Comparison of ENCODE assay signal across 1 cellular context in the genomic region with DNA sequence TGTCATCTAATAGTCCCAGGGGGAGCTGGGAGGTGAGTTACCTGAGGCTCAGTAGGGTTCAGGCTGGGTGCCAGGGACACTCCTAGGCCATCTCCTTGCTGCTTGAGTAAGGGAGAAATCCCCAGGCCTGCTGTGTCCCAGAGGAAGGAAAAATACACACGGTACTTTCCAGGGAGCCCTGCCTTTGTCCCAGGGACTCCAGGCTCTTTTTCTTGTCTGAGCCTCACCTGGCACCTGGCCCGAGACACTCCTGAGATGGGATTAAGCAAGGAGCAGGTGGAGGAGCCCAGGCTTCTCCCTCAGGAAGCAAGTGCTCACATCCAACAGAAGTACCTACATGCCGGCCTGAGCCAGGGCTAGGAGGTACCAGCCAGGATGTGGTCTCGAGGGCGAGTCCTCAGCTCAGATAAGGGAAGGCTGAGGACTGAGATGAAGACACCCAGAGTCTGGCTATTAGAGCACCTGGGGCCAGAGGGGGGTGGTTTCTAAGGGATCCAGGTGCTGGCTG.
TF ChIP-seq lines count a peak whose summit lies in the region.

No MANE protein-coding gene starts in this region.

TF ChIP-seq in IMR-90, 13 proteins besides CTCF, POLR2A, EP300 and RAD21:
- no peak for TF ChIP-seq MAZ (IDR thresholded peaks at IDR 0.05; ENCODE audit: borderline replicate concordance, low read depth, low read length)
- no peak for TF ChIP-seq RFX5 (IDR thresholded peaks at IDR 0.05; ENCODE audit: low read depth, low read length)
- no peak for TF ChIP-seq BHLHE40 (IDR thresholded peaks at IDR 0.05; ENCODE audit: low read depth, low read length)
- TF ChIP-seq CHD1 (IDR thresholded peaks at IDR 0.05; ENCODE audit: low read depth, low read length) = no peak
- TF ChIP-seq RCOR1 (IDR thresholded peaks at IDR 0.05; ENCODE audit: insufficient replicate concordance, low read length) = no peak
- TF ChIP-seq, protein P1, sequence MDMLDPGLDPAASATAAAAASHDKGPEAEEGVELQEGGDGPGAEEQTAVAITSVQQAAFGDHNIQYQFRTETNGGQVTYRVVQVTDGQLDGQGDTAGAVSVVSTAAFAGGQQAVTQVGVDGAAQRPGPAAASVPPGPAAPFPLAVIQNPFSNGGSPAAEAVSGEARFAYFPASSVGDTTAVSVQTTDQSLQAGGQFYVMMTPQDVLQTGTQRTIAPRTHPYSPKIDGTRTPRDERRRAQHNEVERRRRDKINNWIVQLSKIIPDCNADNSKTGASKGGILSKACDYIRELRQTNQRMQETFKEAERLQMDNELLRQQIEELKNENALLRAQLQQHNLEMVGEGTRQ (IDR thresholded peaks at IDR 0.05; ENCODE audit: low read depth, low read length) = no peak
